ENCODE assay signal across 8 cellular contexts in genomic region chr22:46661221-46661851, GRCh38. TPM values are rescaled to one million over a fixed set of nuclear protein-coding genes. Genes with fewer than 3 reads are reported as not detected.
DNase-seq lines count a peak whose midpoint lies in the region; ATAC-seq lines count a peak whose summit lies in the region.

No MANE protein-coding gene starts in this region.

- H3K27ac Mint-ChIP-seq in activated T-helper 2 cell treated with anti-CD3 and anti-CD28 coated beads, Interferon-gamma antibody, Interleukin-2, Interleukin-4, amounts not matched to agents 10 μg/mL and 5 μg/mL and 100 μg/mL, durations not matched to agents 14 hours and 24 hours and 36 hours: peak overlapping the region; percentile 86

- intact Hi-C loops in activated T-helper 2 cell treated with anti-CD3 and anti-CD28 coated beads, Interferon-gamma antibody, Interleukin-2, Interleukin-4, amounts not matched to agents 10 μg/mL and 5 μg/mL and 100 μg/mL, durations not matched to agents 14 hours and 24 hours and 36 hours (cut with micrococcal nuclease): no loop called here

- peaks cover 17% of the 10 kb centered on the region for H3K36me3 Mint-ChIP-seq in activated T-helper 2 cell treated with anti-CD3 and anti-CD28 coated beads, Interferon-gamma antibody, Interleukin-2, Interleukin-4, amounts not matched to agents 10 μg/mL and 5 μg/mL and 100 μg/mL, durations not matched to agents 14 hours and 24 hours and 36 hours (ENCODE audit: low read depth)

- no peak overlapping the region for H3K4me3 Mint-ChIP-seq in activated T-helper 2 cell treated with anti-CD3 and anti-CD28 coated beads, Interferon-gamma antibody, Interleukin-2, Interleukin-4, amounts not matched to agents 10 μg/mL and 5 μg/mL and 100 μg/mL, durations not matched to agents 14 hours and 24 hours and 36 hours (ENCODE audit: low read depth)

- no peaks in the 10 kb centered on the region for H3K27me3 Mint-ChIP-seq in activated T-helper 2 cell treated with anti-CD3 and anti-CD28 coated beads, Interferon-gamma antibody, Interleukin-2, Interleukin-4, amounts not matched to agents 10 μg/mL and 5 μg/mL and 100 μg/mL, durations not matched to agents 14 hours and 24 hours and 36 hours (ENCODE audit: low read depth)

- H3K9me3 Mint-ChIP-seq in activated T-helper 2 cell treated with anti-CD3 and anti-CD28 coated beads, Interferon-gamma antibody, Interleukin-2, Interleukin-4, amounts not matched to agents 10 μg/mL and 5 μg/mL and 100 μg/mL, durations not matched to agents 14 hours and 24 hours and 36 hours: no peaks in the 10 kb centered on the region

- ATAC-seq in HG02623 (IDR thresholded peaks at IDR 0.05; ENCODE audit: unreplicated experiment) (no peak), HG02870 (IDR thresholded peaks at IDR 0.05; ENCODE audit: unreplicated experiment) (no peak)

- H3K4me1 Mint-ChIP-seq in activated T-helper 2 cell treated with anti-CD3 and anti-CD28 coated beads, Interferon-gamma antibody, Interleukin-2, Interleukin-4, amounts not matched to agents 10 μg/mL and 5 μg/mL and 100 μg/mL, durations not matched to agents 14 hours and 24 hours and 36 hours (ENCODE audit: low read depth): peaks cover 19% of the 10 kb centered on the region

- DNase-seq in COR-L47 (lab: John Stamatoyannopoulos, UW): peak; percentile 84
- DNase-seq in NCI-H2196 (lab: John Stamatoyannopoulos, UW; ENCODE audit: unreplicated experiment): peak; percentile 94
- no peak for DNase-seq in activated T-helper 2 cell treated with anti-CD3 and anti-CD28 coated beads, Interferon-gamma antibody, Interleukin-2, Interleukin-4, amounts not matched to agents 10 μg/mL and 5 μg/mL and 100 μg/mL, durations not matched to agents 14 hours and 24 hours and 36 hours (ENCODE audit: low spot score)
- peak; percentile 39 for DNase-seq in kidney tubule cell (ENCODE audit: low spot score)
- no peak for DNase-seq in GM19238 (ENCODE audit: insufficient read length, low spot score)
- DNase-seq in NCI-H2227 (lab: John Stamatoyannopoulos, UW; ENCODE audit: unreplicated experiment): no peak

RNA-seq across cellular contexts. Expression of gene GRAMD4, which starts 41.1 kb away (rescaled TPM):
- total RNA-seq in activated T-helper 2 cell treated with anti-CD3 and anti-CD28 coated beads, Interferon-gamma antibody, Interleukin-2, Interleukin-4, amounts not matched to agents 10 μg/mL and 5 μg/mL and 100 μg/mL, durations not matched to agents 14 hours and 24 hours and 36 hours: 90.8 and 91.6 TPM in 2 replicates

Comparison
In these comparisons a context has a peak if more than half of its experiments do, and no peak if none do; other contexts are left out.
1. DNase-seq: peak in COR-L47 (single experiment), NCI-H2196 (single experiment) and kidney tubule cell (single experiment); none in activated T-helper 2 cell treated with anti-CD3 and anti-CD28 coated beads, Interferon-gamma antibody, Interleukin-2, Interleukin-4, amounts not matched to agents 10 μg/mL and 5 μg/mL and 100 μg/mL, durations not matched to agents 14 hours and 24 hours and 36 hours (single experiment), GM19238 (single experiment) and NCI-H2227 (single experiment).